Comparison of ENCODE assay signal across 8 cellular contexts in genomic region chr1:228405979-228406265, GRCh38. TPM values are rescaled to one million over a fixed set of nuclear protein-coding genes. Genes with fewer than 3 reads are reported as not detected.
A peak's percentile ranks its signal among the peaks of the same experiment; 100 is the strongest.
DNase-seq lines count a peak whose midpoint lies in the region; ATAC-seq and TF ChIP-seq lines count a peak whose summit lies in the region.

No MANE protein-coding gene starts in this region.

- H3K9ac ChIP-seq in H9 (ENCODE audit: extremely low read depth, insufficient read length, low read length), result peak overlapping the region; percentile 67

- H3K4me3 ChIP-seq in GM06990 (replicated peaks; ENCODE audit: low read depth, low read length) (peak overlapping the region; percentile 90), OCI-LY7 (ENCODE audit: low read depth, low read length, poor library complexity, severe bottlenecking) (peak overlapping the region; percentile 100), ovary (peak overlapping the region; percentile 77)

- POLR2A ChIA-PET in OCI-LY7 (lab: Charles Lee), result interaction anchor here (0.6 to 2.2 kb wide), 4 partner anchors 17 to 185 kb away, joined by 5 to 13 read pairs (median 7); a partner anchor contains a TSS

- no peak overlapping the region for H3K56ac ChIP-seq in H9 (ENCODE audit: insufficient read length, low read depth, low read length)

- peak overlapping the region in 2 of 3 experiments; percentile 97 to 98; a peak in 4 of 7 replicates for H3K27ac Mint-ChIP-seq in H9

- no peak overlapping the region for H3K27ac ChIP-seq in H9 (ENCODE audit: insufficient read length, low read depth, low read length)
- H3K27ac ChIP-seq in OCI-LY7 (ENCODE audit: low read depth, low read length, poor library complexity, severe bottlenecking), result peak overlapping the region; percentile 60
- H3K27ac ChIP-seq in ovary, result peak overlapping the region; percentile 10 to 49

- no peak overlapping the region for H2BK20ac ChIP-seq in H9 (ENCODE audit: low read depth, low read length, poor library complexity, severe bottlenecking)

- no peak overlapping the region for H2BK5ac ChIP-seq in H9 (ENCODE audit: insufficient read length, low read length)

- H3K4me2 ChIP-seq in H9 (ENCODE audit: insufficient read depth, insufficient read length, low read length), result peak overlapping the region; percentile 94
- H3K4me2 ChIP-seq in OCI-LY7 (ENCODE audit: low read length), result peak overlapping the region; percentile 94

- no peak for TF ChIP-seq EP300 in ovary (IDR thresholded peaks at IDR 0.05)

- TF ChIP-seq CTCF in GM06990 (IDR thresholded peaks at IDR 0.05; ENCODE audit: insufficient read depth, low read length, poor library complexity, severe bottlenecking) (no peak), H9 (conservative IDR thresholded peaks at IDR 0.05) (no peak), OCI-LY7 (conservative IDR thresholded peaks at IDR 0.05; ENCODE audit: low read length) (no peak), ovary (IDR thresholded peaks at IDR 0.05) (no peak)

- peaks cover 26 to 41% (median 39%) of the 10 kb centered on the region in 3 experiments for H3K36me3 Mint-ChIP-seq in H9 (ENCODE audit: insufficient read depth in 1 of 3, low read depth in 3 of 3)

- H2BK12ac ChIP-seq in H9 (ENCODE audit: insufficient read length, low read depth, low read length), result no peak overlapping the region

- no peaks in the 10 kb centered on the region for H3K9me3 ChIP-seq in H9 (ENCODE audit: control insufficient read depth, low read depth, low read length)
- H3K9me3 ChIP-seq in OCI-LY7 (ENCODE audit: low read length), result no peaks in the 10 kb centered on the region
- H3K9me3 ChIP-seq in ovary, result no peaks in the 10 kb centered on the region

- WGBS in H9 (ENCODE audit: extremely low coverage, insufficient read length, low lambda C conversion rate), result no CpG with 5 or more reads among the region's 25 CpGs
- WGBS in ovary, 3 donors, result 0 to 1% (median 1%) methylated on average over 4 to 25 of the region's 25 CpGs

- no peak overlapping the region for H4K5ac ChIP-seq in H9 (ENCODE audit: insufficient read length, low read depth, low read length)

- no peak for TF ChIP-seq POLR2A in ovary (IDR thresholded peaks at IDR 0.05)

- H3K18ac ChIP-seq in H9 (ENCODE audit: insufficient read length, low read depth, low read length), result no peak overlapping the region

- H4K91ac ChIP-seq in H9 (ENCODE audit: insufficient read length, low read depth, low read length), result no peak overlapping the region

- peak; percentile 30 for ATAC-seq in esophagus mucosa

- peak overlapping the region; percentile 92 to 99 for H3K4me3 Mint-ChIP-seq in H9

- H3T11ph ChIP-seq in H9 (ENCODE audit: low read length), result no peak overlapping the region

- no peaks in the 10 kb centered on the region for H3K9me3 Mint-ChIP-seq in H9

- no peak overlapping the region for H2BK15ac ChIP-seq in H9 (ENCODE audit: low read depth, low read length)

- no peaks in the 10 kb centered on the region for H3K9me2 ChIP-seq in OCI-LY7 (ENCODE audit: insufficient read depth, low read length)

- no peak overlapping the region for H2BK120ac ChIP-seq in H9 (ENCODE audit: low read depth, low read length, poor library complexity, severe bottlenecking)

- H2AK5ac ChIP-seq in H9 (ENCODE audit: insufficient read length, low read length), result no peak overlapping the region

- peaks cover 15% of the 10 kb centered on the region for H3K23me2 ChIP-seq in H9 (ENCODE audit: insufficient read length, low read depth, low read length, poor library complexity, severe bottlenecking)

- no TSS peak for BruUV-seq in OCI-LY7 (replicated peaks; lab: Mats Ljungman, UMichigan)

- H2AFZ ChIP-seq in H9 (ENCODE audit: low read length) (no peak overlapping the region), OCI-LY7 (ENCODE audit: low read length) (0 out of 2 replicates have a peak overlapping the region, but pooled peaks have one; percentile 80)

- H3K23ac ChIP-seq in H9 (ENCODE audit: insufficient read length, low read depth, low read length), result no peak overlapping the region

- CTCF ChIA-PET in OCI-LY7 (lab: Charles Lee; ENCODE audit: unreplicated experiment), result no interaction called here

- H3K14ac ChIP-seq in H9 (ENCODE audit: insufficient read depth, low read length), result no peak overlapping the region

- H4K8ac ChIP-seq in H9 (replicated peaks; ENCODE audit: insufficient read length, low read depth, low read length), result no peak overlapping the region

- H3K4ac ChIP-seq in H9 (ENCODE audit: low read depth, low read length), result no peak overlapping the region

- no peaks in the 10 kb centered on the region for H3K27me3 ChIP-seq in GM06990 (replicated peaks; ENCODE audit: control insufficient read depth, insufficient read depth, low read length)
- H3K27me3 ChIP-seq in H9 (ENCODE audit: insufficient read depth, low read length), result no peaks in the 10 kb centered on the region
- no peaks in the 10 kb centered on the region for H3K27me3 ChIP-seq in ovary

- peaks cover 17 to 32% of the 10 kb centered on the region in 2 experiments for H3K4me1 Mint-ChIP-seq in H9

- H3K79me1 ChIP-seq in H9 (ENCODE audit: insufficient read depth, low read depth, low read length, poor library complexity, severe bottlenecking), result peaks cover 16% of the 10 kb centered on the region

- H3K27me3 Mint-ChIP-seq in H9 (ENCODE audit: low read depth), result no peaks in the 10 kb centered on the region; the same call in 1 of the 2 replicates

- H3K4me1 ChIP-seq in H9 (ENCODE audit: insufficient read depth, low read length) (0 out of 2 replicates have a peak, but pooled peaks cover 5% of the 10 kb centered on the region), OCI-LY7 (ENCODE audit: insufficient read depth, low read length, poor library complexity, severe bottlenecking) (peaks cover 22% of the 10 kb centered on the region), ovary (ENCODE audit: insufficient read depth) (peaks cover 13% of the 10 kb centered on the region)

- intact Hi-C loops in OCI-LY7 (cut with micrococcal nuclease; ENCODE audit: unreplicated experiment), result loop anchor here (1.0 to 10.0 kb wide), 2 partner anchors 51 to 271 kb away; a partner anchor contains a TSS
- intact Hi-C loops in ovary (cut with DNase I), result loop anchor here in 1 of 4 donors (10.0 kb wide), 1 partner anchor 241 kb away; the partner anchor contains the start of gene IBA57

- H3K79me2 ChIP-seq in H9 (ENCODE audit: insufficient read depth, low read length) (peaks cover 23% of the 10 kb centered on the region), OCI-LY7 (ENCODE audit: insufficient read depth, low read depth, low read length) (peaks cover 42% of the 10 kb centered on the region)

- H3K36me3 ChIP-seq in GM06990 (ENCODE audit: control insufficient read depth, insufficient read depth, low read length), result peaks cover 8% of the 10 kb centered on the region
- peaks cover 43% of the 10 kb centered on the region for H3K36me3 ChIP-seq in OCI-LY7 (ENCODE audit: insufficient read depth, low read length)
- H3K36me3 ChIP-seq in ovary, result no peaks in the 10 kb centered on the region

- DNase-seq in GM06990 (ENCODE audit: extremely low read depth, insufficient read length) (no peak), H9 (peak; percentile 25), OCI-LY7 (ENCODE audit: low spot score) (peak; percentile 58), ovary (peak in 1 of 5 donors; percentile 16), NCI-H345 (lab: John Stamatoyannopoulos, UW) (no peak), ecto neural progenitor cell (ENCODE audit: low spot score) (no peak), NCI-H2171 treated with DMSO at 0.1 percent for 48 hours (lab: John Stamatoyannopoulos, UW) (no peak)

- H4K20me1 ChIP-seq in H9 (ENCODE audit: control insufficient read depth, insufficient read depth, insufficient read length), result peaks cover 2% of the 10 kb centered on the region
- H4K20me1 ChIP-seq in OCI-LY7 (ENCODE audit: insufficient read depth, low read length), result peaks cover 15% of the 10 kb centered on the region

RNA-seq across cellular contexts. Expression of gene TRIM11, which starts 0.7 kb away (rescaled TPM):
- total RNA-seq in H9 (2021), result 38.1 and 41.4 TPM in 2 replicates
- total RNA-seq in OCI-LY7 (2014; rRNA removed; shearing (Covaris generic)), result 26.7 and 30.0 TPM in 2 replicates
- 57.4 and 60.8 TPM in 2 replicates for total RNA-seq in OCI-LY7 (2022)
- total RNA-seq in esophagus mucosa, result 20.7 TPM
- 10 to 100 TPM; 15.2 to 24.1 (median 20.0) TPM for total RNA-seq in ovary
- polyA plus RNA-seq in ovary, result 10 to 100 TPM in 1 of 2 donors, 1 to 10 TPM in 1; 2.4 to 10.3 TPM

RNA-seq across cellular contexts. Expression of gene TRIM17, which starts 10.7 kb away (rescaled TPM):
- total RNA-seq in H9 (2021), result 2.8 TPM in 2 replicates
- total RNA-seq in OCI-LY7 (2014; rRNA removed; shearing (Covaris generic)), result 0.13 TPM in 1 of 2 replicates, not detected in the other
- not detected in 2 replicates for total RNA-seq in OCI-LY7 (2022)
- total RNA-seq in esophagus mucosa, result 1.3 TPM
- 1 to 10 TPM; 1.7 to 10.0 (median 3.1) TPM for total RNA-seq in ovary
- 1 to 10 TPM in 1 of 2 donors, under 1 TPM in 1; 0.72 to 1.4 TPM for polyA plus RNA-seq in ovary

Comparison
In these comparisons a context has a peak if more than half of its experiments do, and no peak if none do; other contexts are left out.
1. DNase-seq: peak in H9 (single experiment) and OCI-LY7 (single experiment); none in GM06990 (single experiment), NCI-H345 (single experiment), ecto neural progenitor cell (single experiment) and NCI-H2171 treated with DMSO at 0.1 percent for 48 hours (single experiment).
2. Peak in every context shown above with its lines, with median percentiles within 50 percentile points of each other: H3K4me3 ChIP-seq.